In the genomic region with DNA sequence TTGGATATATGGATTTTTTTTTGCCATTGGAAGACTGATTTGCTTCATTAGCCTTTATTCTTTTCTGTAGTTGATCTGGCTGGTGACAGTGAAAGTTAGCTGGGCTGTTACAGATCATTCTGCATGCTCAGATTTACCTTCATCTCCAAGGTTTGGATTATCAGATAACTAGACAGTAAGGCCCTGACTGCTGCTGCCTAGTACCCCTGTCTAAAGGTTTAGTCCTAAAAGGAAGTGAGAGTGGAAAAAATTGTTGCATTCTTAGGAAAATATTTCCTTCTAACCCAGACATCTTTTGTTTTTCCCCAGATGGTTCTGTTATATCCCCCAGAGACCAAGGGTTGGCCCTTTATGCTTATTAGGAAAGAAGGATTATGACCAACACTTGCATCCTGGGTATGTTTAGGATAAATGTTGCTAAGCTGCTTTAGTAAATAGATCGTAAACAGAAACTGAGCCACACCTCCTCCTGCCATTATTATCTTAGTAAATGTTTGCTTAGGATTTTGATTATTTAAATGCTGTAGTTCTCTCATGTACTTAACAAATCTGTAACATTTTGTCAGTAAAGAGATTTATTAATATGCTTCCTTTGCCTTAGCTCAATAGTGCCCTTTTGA, we compare ENCODE assay signal across 9 cellular contexts. TPM values are rescaled to one million over a fixed set of nuclear protein-coding genes. Genes with fewer than 3 reads are reported as not detected.
A peak's percentile ranks its signal among the peaks of the same experiment; 100 is the strongest.
DNase-seq lines count a peak whose midpoint lies in the region; FAIRE-seq and TF ChIP-seq lines count a peak whose summit lies in the region.
"Had no signal": no experiment of that assay in that cellular context is flagged by ENCODE, and none has a peak within 500 bp of the region (broad histone marks: within the 10 kb centered on the region; RNA-seq: fewer than 3 reads in every experiment).

No MANE protein-coding gene starts in this region.

- TF ChIP-seq EP300 in transverse colon (IDR thresholded peaks at IDR 0.05; ENCODE audit: low read depth) = no peak

- H3K27ac Mint-ChIP-seq in astrocyte (ENCODE audit: unreplicated experiment) = peak overlapping the region; percentile 88

- in situ Hi-C loops in transverse colon (cut with MboI; ENCODE audit: low pct_ligation_motif_present in 1 of 4, low pct_unique_long_range_greater_than_20kb in 1 of 4, low sequenced_read_pairs in 3 of 4) = no loop called here

- H3K9me3 ChIP-seq in astrocyte (ENCODE audit: insufficient read depth, low read depth, low read length) (no peaks in the 10 kb centered on the region), transverse colon (no peaks in the 10 kb centered on the region)

- H3K27ac ChIP-seq in astrocyte (ENCODE audit: low read depth, low read length) = peak overlapping the region; percentile 18
- peak overlapping the region; percentile 59 to 75 (median 60) for H3K27ac ChIP-seq in transverse colon

- H3K4me1 ChIP-seq in astrocyte (ENCODE audit: insufficient read depth, low read length) (peaks cover 3% of the 10 kb centered on the region), transverse colon (peaks cover 14 to 56% (median 38%) of the 10 kb centered on the region in 4 donors)

- peaks cover 39% of the 10 kb centered on the region for H4K20me1 ChIP-seq in astrocyte (ENCODE audit: insufficient read depth, low read length)

- no peak overlapping the region for H3K4me2 ChIP-seq in astrocyte (ENCODE audit: low read length)

- H3K36me3 Mint-ChIP-seq in astrocyte (ENCODE audit: low read depth, unreplicated experiment) = no peaks in the 10 kb centered on the region

- no peak overlapping the region for H3K4me3 Mint-ChIP-seq in astrocyte (ENCODE audit: unreplicated experiment)

- TF ChIP-seq CTCF in astrocyte (IDR thresholded peaks at IDR 0.05; ENCODE audit: insufficient read depth, low read depth, low read length) = no peak
- TF ChIP-seq CTCF in transverse colon (IDR thresholded peaks at IDR 0.05) = no peak

- no peaks in the 10 kb centered on the region for H3K27me3 Mint-ChIP-seq in astrocyte (ENCODE audit: low read depth, unreplicated experiment)

- H3K27me3 ChIP-seq in astrocyte (ENCODE audit: insufficient read depth, low read length) (no peaks in the 10 kb centered on the region), transverse colon (no peaks in the 10 kb centered on the region)

- H3K4me3 ChIP-seq in astrocyte (ENCODE audit: insufficient read depth, low read depth, low read length) = no peak overlapping the region
- no peak overlapping the region for H3K4me3 ChIP-seq in transverse colon

- peaks cover 74% of the 10 kb centered on the region for H3K79me2 ChIP-seq in astrocyte (ENCODE audit: insufficient read depth, low read length)

- FAIRE-seq in astrocyte (lab: Jason Lieb, UNC) (peak; percentile 56), islet of Langerhans (lab: Jason Lieb, UNC) (peak; percentile 92)

- DNase-seq in NCI-H2107 treated with DMSO at 0.1 percent for 48 hours (lab: John Stamatoyannopoulos, UW; ENCODE audit: unreplicated experiment) = peak; percentile 3
- DNase-seq in NCI-H2107 (lab: John Stamatoyannopoulos, UW) = no peak
- peak; percentile 24 for DNase-seq in astrocyte (ENCODE audit: low read depth)
- DNase-seq in transverse colon = no peak
- DNase-seq in T-helper 1 cell = no peak
- no peak for DNase-seq in stimulated activated CD4-positive, alpha-beta T cell treated with anti-CD3 and anti-CD28 coated beads, Interleukin-2, amount 100 ng/mL, for 48 hours
- no peak for DNase-seq in activated effector memory CD4-positive, alpha-beta T cell treated with Interleukin-2 at 50 U/mL for 16 hours
- DNase-seq: T1000 had no signal

- intact Hi-C loops in transverse colon (cut with DNase I; ENCODE audit: low total_unique reads) = no loop called here

- 20 to 41% methylated on average over 1 of the region's 1 CpG for WGBS in transverse colon (ENCODE audit: low coverage in 1 of 2), 2 donors

- H3K36me3 ChIP-seq in astrocyte (ENCODE audit: insufficient read depth, low read length) = no peaks in the 10 kb centered on the region
- no peaks in the 10 kb centered on the region for H3K36me3 ChIP-seq in transverse colon

- H3K9me3 Mint-ChIP-seq in astrocyte (ENCODE audit: unreplicated experiment) = no peaks in the 10 kb centered on the region

- H3K9ac ChIP-seq in astrocyte (ENCODE audit: low read length) = no peak overlapping the region

- H3K4me1 Mint-ChIP-seq in astrocyte (ENCODE audit: low read depth, unreplicated experiment) = peaks cover 19% of the 10 kb centered on the region

- no peak overlapping the region for H2AFZ ChIP-seq in astrocyte (ENCODE audit: low read depth, low read length)

- TF ChIP-seq POLR2A in transverse colon (IDR thresholded peaks at IDR 0.05) = no peak

RNA-seq across cellular contexts. Expression of a gene that starts 44.3 kb away (rescaled TPM):
- total RNA-seq in astrocyte (29.3 and 31.8 TPM in 2 replicates), transverse colon (10 to 100 TPM; 25.1 to 82.4 (median 65.1) TPM)

Comparison
In these comparisons a context has a peak if more than half of its experiments do, and no peak if none do; other contexts are left out.
1. DNase-seq: peak in NCI-H2107 treated with DMSO at 0.1 percent for 48 hours (single experiment) and astrocyte (single experiment); none in NCI-H2107 (single experiment), transverse colon (single experiment), T-helper 1 cell (0 of 5), stimulated activated CD4-positive, alpha-beta T cell treated with anti-CD3 and anti-CD28 coated beads, Interleukin-2, amount 100 ng/mL, for 48 hours (0 of 2) and activated effector memory CD4-positive, alpha-beta T cell treated with Interleukin-2 at 50 U/mL for 16 hours (single experiment).